21 cellular contexts compared by ENCODE assay signal in the genomic region with DNA sequence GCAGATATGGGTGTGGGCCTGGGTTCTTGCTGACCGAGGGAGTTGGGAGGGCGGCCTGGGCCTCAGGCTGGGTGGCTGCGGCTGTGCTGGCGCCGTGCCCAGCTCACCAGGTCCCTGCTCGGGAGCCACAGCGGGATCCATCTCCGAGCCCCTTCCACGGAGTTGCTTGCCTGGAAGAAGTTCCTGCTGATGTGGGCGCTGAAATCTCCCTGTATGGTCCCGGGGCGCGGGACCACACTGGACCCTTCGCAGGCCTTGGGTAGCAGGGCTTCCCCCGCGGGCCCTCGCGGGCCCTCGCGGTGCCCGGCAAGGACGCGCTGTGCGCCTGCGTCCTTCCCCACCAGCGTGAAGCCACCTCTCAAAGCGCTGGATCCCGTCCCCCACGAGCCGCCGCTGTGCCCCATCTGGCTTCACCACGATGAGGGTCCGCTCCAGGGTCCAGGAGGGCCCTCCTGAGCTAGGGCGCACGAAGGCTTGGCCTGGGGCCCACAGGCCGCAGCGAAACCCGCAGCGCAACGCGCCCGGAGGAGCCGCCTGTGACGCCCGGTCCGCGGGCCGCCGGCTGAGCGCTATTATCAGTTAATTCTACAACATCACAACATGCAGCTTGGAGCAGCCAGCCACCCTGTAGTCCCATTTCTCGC. TPM values are rescaled to one million over a fixed set of nuclear protein-coding genes. Genes with fewer than 3 reads are reported as not detected.
A peak's percentile ranks its signal among the peaks of the same experiment; 100 is the strongest.
DNase-seq lines count a peak whose midpoint lies in the region; ATAC-seq and TF ChIP-seq lines count a peak whose summit lies in the region.
"Had no signal": no experiment of that assay in that cellular context is flagged by ENCODE, and none has a peak within 500 bp of the region (broad histone marks: within the 10 kb centered on the region; RNA-seq: fewer than 3 reads in every experiment).

No MANE protein-coding gene starts in this region.

- no peaks in the 10 kb centered on the region for H3K4me1 ChIP-seq in breast epithelium
- no peaks in the 10 kb centered on the region for H3K4me1 ChIP-seq in left lung
- no peaks in the 10 kb centered on the region for H3K4me1 ChIP-seq in upper lobe of right lung
- H3K4me1 ChIP-seq: colonic mucosa, testis had no signal

- no peak overlapping the region for H3K4me3 Mint-ChIP-seq in MCF 10A (ENCODE audit: unreplicated experiment)
- no peak overlapping the region for H3K4me3 Mint-ChIP-seq in activated CD8-positive, alpha-beta T cell treated with anti-CD3 and anti-CD28 coated beads, Interleukin-2, amount 10 ng/mL, durations not matched to agents 7 days and 5 days
- H3K4me3 Mint-ChIP-seq: activated CD4-positive, alpha-beta T cell treated with anti-CD3 and anti-CD28 coated beads, Interleukin-2, amount 10 ng/mL, durations not matched to agents 24 days and 14 days; CD4-positive, alpha-beta T cell had no signal

- no peak overlapping the region for H3K27ac Mint-ChIP-seq in MCF 10A (ENCODE audit: low read depth, unreplicated experiment)
- no peak overlapping the region for H3K27ac Mint-ChIP-seq in activated CD8-positive, alpha-beta T cell treated with anti-CD3 and anti-CD28 coated beads, Interleukin-2, amount 10 ng/mL, durations not matched to agents 7 days and 5 days
- H3K27ac Mint-ChIP-seq: activated CD4-positive, alpha-beta T cell treated with anti-CD3 and anti-CD28 coated beads, Interleukin-2, amount 10 ng/mL, durations not matched to agents 24 days and 14 days; CD4-positive, alpha-beta T cell had no signal

- H3K27me3 Mint-ChIP-seq in MCF 10A (ENCODE audit: insufficient read depth, unreplicated experiment): no peaks in the 10 kb centered on the region
- H3K27me3 Mint-ChIP-seq in activated CD8-positive, alpha-beta T cell treated with anti-CD3 and anti-CD28 coated beads, Interleukin-2, amount 10 ng/mL, durations not matched to agents 7 days and 5 days (ENCODE audit: low read depth): no peaks in the 10 kb centered on the region
- H3K27me3 Mint-ChIP-seq: activated CD4-positive, alpha-beta T cell treated with anti-CD3 and anti-CD28 coated beads, Interleukin-2, amount 10 ng/mL, durations not matched to agents 24 days and 14 days; CD4-positive, alpha-beta T cell had no signal

- TF ChIP-seq CTCF in breast epithelium (IDR thresholded peaks at IDR 0.05): no peak
- no peak for TF ChIP-seq CTCF in MCF 10A (IDR thresholded peaks at IDR 0.05; ENCODE audit: unreplicated experiment)
- no peak for TF ChIP-seq CTCF in coronary artery (IDR thresholded peaks at IDR 0.05)
- no peak for TF ChIP-seq CTCF in left lung (IDR thresholded peaks at IDR 0.05)
- no peak for TF ChIP-seq CTCF in upper lobe of right lung (IDR thresholded peaks at IDR 0.05)

- BruUV-seq in MCF 10A (replicated peaks; lab: Mats Ljungman, UMichigan): no TSS peak

- ATAC-seq in left lung: peak; percentile 48
- peak; percentile 43 for ATAC-seq in upper lobe of right lung
- no peak for ATAC-seq in left lobe of liver
- ATAC-seq in HG03095 (IDR thresholded peaks at IDR 0.05; ENCODE audit: unreplicated experiment): no peak
- no peak for ATAC-seq in activated CD8-positive, alpha-beta T cell treated with anti-CD3 and anti-CD28 coated beads, Interleukin-2, amount 10 ng/mL, durations not matched to agents 7 days and 5 days
- ATAC-seq: HepG2 had no signal

- H3K4me1 Mint-ChIP-seq in MCF 10A (ENCODE audit: insufficient read depth, unreplicated experiment): no peaks in the 10 kb centered on the region
- H3K4me1 Mint-ChIP-seq in activated CD8-positive, alpha-beta T cell treated with anti-CD3 and anti-CD28 coated beads, Interleukin-2, amount 10 ng/mL, durations not matched to agents 7 days and 5 days (ENCODE audit: low read depth): no peaks in the 10 kb centered on the region

- POLR2A ChIA-PET in MCF 10A (lab: Yijun Ruan, JAX): no interaction called here
- POLR2A ChIA-PET in activated CD8-positive, alpha-beta T cell treated with anti-CD3 and anti-CD28 coated beads, Interleukin-2, amount 10 ng/mL, durations not matched to agents 7 days and 5 days (lab: Charles Lee): no interaction called here

- no peak overlapping the region for H3K27ac ChIP-seq in breast epithelium
- no peak overlapping the region for H3K27ac ChIP-seq in coronary artery
- no peak overlapping the region for H3K27ac ChIP-seq in left lung
- H3K27ac ChIP-seq in upper lobe of right lung: no peak overlapping the region
- H3K27ac ChIP-seq: colonic mucosa, testis had no signal

- CTCF ChIA-PET in MCF 10A (lab: Yijun Ruan, JAX): no interaction called here
- CTCF ChIA-PET in activated CD8-positive, alpha-beta T cell treated with anti-CD3 and anti-CD28 coated beads, Interleukin-2, amount 10 ng/mL, durations not matched to agents 7 days and 5 days (lab: Charles Lee): no interaction called here

- H3K27me3 ChIP-seq in breast epithelium (no peaks in the 10 kb centered on the region), left lung (peaks cover 0 to 13% of the 10 kb centered on the region in 2 donors), upper lobe of right lung (peaks cover 5% of the 10 kb centered on the region)
- H3K27me3 ChIP-seq: colonic mucosa, MG63, testis had no signal

- DNase-seq in breast epithelium (ENCODE audit: low spot score in 2 of 2): no peak
- DNase-seq in MCF 10A (ENCODE audit: unreplicated experiment): no peak
- no peak for DNase-seq in coronary artery (ENCODE audit: low spot score)
- no peak for DNase-seq in left lung
- peak; percentile 64 for DNase-seq in upper lobe of right lung
- DNase-seq in left lobe of liver (ENCODE audit: low spot score): no peak
- DNase-seq in activated CD8-positive, alpha-beta T cell treated with anti-CD3 and anti-CD28 coated beads, Interleukin-2, amount 10 ng/mL, durations not matched to agents 7 days and 5 days: no peak
- DNase-seq: activated CD4-positive, alpha-beta T cell treated with anti-CD3 and anti-CD28 coated beads, Interleukin-2, amount 10 ng/mL, durations not matched to agents 24 days and 14 days; activated CD8-positive, alpha-beta memory T cell treated with anti-CD3 and anti-CD28 coated beads, Interleukin-2, amount 50 U/mL, for 4 hours; CD4-positive, alpha-beta T cell; colonic mucosa; MG63; NCI-H226; NK-92 treated with Interleukin-12 subunit alpha and Interleukin-12 subunit beta, amount 100 ng/mL, for 24 hours; RPMI8226; testis had no signal

- no peak for TF ChIP-seq POLR2A in breast epithelium (IDR thresholded peaks at IDR 0.05)

- H3K36me3 Mint-ChIP-seq in MCF 10A (ENCODE audit: insufficient read depth, unreplicated experiment): no peaks in the 10 kb centered on the region
- no peaks in the 10 kb centered on the region for H3K36me3 Mint-ChIP-seq in activated CD8-positive, alpha-beta T cell treated with anti-CD3 and anti-CD28 coated beads, Interleukin-2, amount 10 ng/mL, durations not matched to agents 7 days and 5 days (ENCODE audit: low read depth)

- H3K9me3 Mint-ChIP-seq in MCF 10A (ENCODE audit: unreplicated experiment): no peaks in the 10 kb centered on the region
- H3K9me3 Mint-ChIP-seq in activated CD8-positive, alpha-beta T cell treated with anti-CD3 and anti-CD28 coated beads, Interleukin-2, amount 10 ng/mL, durations not matched to agents 7 days and 5 days (ENCODE audit: insufficient read depth): no peaks in the 10 kb centered on the region
- H3K9me3 Mint-ChIP-seq: activated CD4-positive, alpha-beta T cell treated with anti-CD3 and anti-CD28 coated beads, Interleukin-2, amount 10 ng/mL, durations not matched to agents 24 days and 14 days; CD4-positive, alpha-beta T cell had no signal

- intact Hi-C loops in breast epithelium (cut with DNase I; ENCODE audit: low total_unique reads) (no loop called here), MCF 10A (cut with micrococcal nuclease) (no loop called here), left lung (cut with DNase I) (no loop called here), upper lobe of right lung (cut with DNase I) (no loop called here)

- H3K4me3 ChIP-seq in breast epithelium (peak overlapping the region in 2 of 3 donors; percentile 25 to 59), coronary artery (peak overlapping the region; percentile 49), left lung (peak overlapping the region in 1 of 2 donors; percentile 3), upper lobe of right lung (no peak overlapping the region)
- H3K4me3 ChIP-seq: colonic mucosa, MG63 had no signal

- H3K36me3 ChIP-seq in breast epithelium (no peaks in the 10 kb centered on the region), left lung (no peaks in the 10 kb centered on the region), upper lobe of right lung (no peaks in the 10 kb centered on the region)
- H3K36me3 ChIP-seq: colonic mucosa, MG63 had no signal

- H3K9me3 ChIP-seq in breast epithelium: no peaks in the 10 kb centered on the region
- H3K9me3 ChIP-seq in left lung: no peaks in the 10 kb centered on the region
- H3K9me3 ChIP-seq in upper lobe of right lung: no peaks in the 10 kb centered on the region
- H3K9me3 ChIP-seq: colonic mucosa, MG63, testis had no signal

RNA-seq across cellular contexts. Expression of gene RAB19, which starts 31.5 kb away (rescaled TPM):
- total RNA-seq in breast epithelium (1 to 10 TPM in 2 of 3 donors, not detected in 1; 2.3 to 4.2 TPM), MCF 10A (2022) (not detected in 2 replicates), left lung (1 to 10 TPM; 1.6 to 5.1 TPM), upper lobe of right lung (2.9 TPM), left lobe of liver (not detected)
- 1 to 10 TPM; 7.2 to 7.3 TPM for total RNA-seq in activated CD8-positive, alpha-beta T cell treated with anti-CD3 and anti-CD28 coated beads, Interleukin-2, amount 10 ng/mL, durations not matched to agents 7 days and 5 days
- total RNA-seq: A172, endothelial cell of umbilical vein, myocyte, testis had no signal

RNA-seq across cellular contexts. Expression of gene SLC37A3, which starts 37.0 kb away (rescaled TPM):
- total RNA-seq in breast epithelium (10 to 100 TPM; 64.0 to 89.8 (median 79.3) TPM), MCF 10A (2022) (25.5 and 36.1 TPM in 2 replicates), left lung (10 to 100 TPM; 36.2 to 41.1 TPM), upper lobe of right lung (35.2 TPM), left lobe of liver (8.0 TPM)
- 10 to 100 TPM; 19.9 to 23.9 TPM for total RNA-seq in activated CD8-positive, alpha-beta T cell treated with anti-CD3 and anti-CD28 coated beads, Interleukin-2, amount 10 ng/mL, durations not matched to agents 7 days and 5 days

RNA-seq across cellular contexts. Expression of gene MKRN1, which starts 43.9 kb away (rescaled TPM):
- 10 to 100 TPM; 58.7 to 96.2 (median 85.0) TPM for total RNA-seq in breast epithelium
- 59.8 and 65.5 TPM in 2 replicates for total RNA-seq in MCF 10A (2022)
- 10 to 100 TPM; 78.1 to 87.9 TPM for total RNA-seq in left lung
- 84.4 TPM for total RNA-seq in upper lobe of right lung
- total RNA-seq in left lobe of liver: 39.6 TPM
- 10 to 100 TPM; 51.5 to 53.9 TPM for total RNA-seq in activated CD8-positive, alpha-beta T cell treated with anti-CD3 and anti-CD28 coated beads, Interleukin-2, amount 10 ng/mL, durations not matched to agents 7 days and 5 days

Comparison
In these comparisons a context has a peak if more than half of its experiments do, and no peak if none do; other contexts are left out.
1. ATAC-seq: peak in left lung (single experiment) and upper lobe of right lung (single experiment); none in left lobe of liver (single experiment), HG03095 (single experiment) and activated CD8-positive, alpha-beta T cell treated with anti-CD3 and anti-CD28 coated beads, Interleukin-2, amount 10 ng/mL, durations not matched to agents 7 days and 5 days (single experiment).